ENCODE assay signal across 12 cellular contexts in genomic region chr10:51706225-51706624, GRCh38. TPM values are rescaled to one million over a fixed set of nuclear protein-coding genes. Genes with fewer than 3 reads are reported as not detected.
DNase-seq lines count a peak whose midpoint lies in the region; ATAC-seq, FAIRE-seq and TF ChIP-seq lines count a peak whose summit lies in the region.
"Had no signal": no experiment of that assay in that cellular context is flagged by ENCODE, and none has a peak within 500 bp of the region (broad histone marks: within the 10 kb centered on the region; RNA-seq: fewer than 3 reads in every experiment).

No MANE protein-coding gene starts in this region.

- H3K27ac ChIP-seq in AG04450 (ENCODE audit: low read depth, low read length), result no peak overlapping the region
- H3K27ac ChIP-seq in gastroesophageal sphincter, result peak overlapping the region; percentile 84 to 98 (median 84)
- H3K27ac ChIP-seq in pancreas, result no peak overlapping the region

- FAIRE-seq in pancreas (lab: Jason Lieb, UNC), result peak; percentile 76
- FAIRE-seq: A204.1 had no signal

- intact Hi-C loops in pancreas (cut with DNase I), result no loop called here

- H3K9me3 ChIP-seq in AG04450 (ENCODE audit: control insufficient read depth, insufficient read depth, low read length), result no peaks in the 10 kb centered on the region
- no peaks in the 10 kb centered on the region for H3K9me3 ChIP-seq in adipocyte (ENCODE audit: control insufficient read depth, low read length)
- H3K9me3 ChIP-seq in gastroesophageal sphincter, result no peaks in the 10 kb centered on the region
- H3K9me3 ChIP-seq in pancreas, result no peaks in the 10 kb centered on the region

- no peaks in the 10 kb centered on the region for H3K27me3 Mint-ChIP-seq in T-helper 2 cell treated with Interferon-gamma antibody and Interleukin-4, amounts not matched to agents 5 μg/mL and 100 μg/mL, for 36 hours (ENCODE audit: low read depth)
- H3K27me3 Mint-ChIP-seq: naive thymus-derived CD4-positive, alpha-beta T cell had no signal

- H3K36me3 ChIP-seq in adipocyte (ENCODE audit: control insufficient read depth, insufficient read depth, low read length, severe bottlenecking) (no peaks in the 10 kb centered on the region), gastroesophageal sphincter (no peaks in the 10 kb centered on the region), pancreas (no peaks in the 10 kb centered on the region)

- peaks cover 56% of the 10 kb centered on the region for H3K4me1 Mint-ChIP-seq in T-helper 2 cell treated with Interferon-gamma antibody and Interleukin-4, amounts not matched to agents 5 μg/mL and 100 μg/mL, for 36 hours (ENCODE audit: low read depth)

- H3K4me3 Mint-ChIP-seq in T-helper 2 cell treated with Interferon-gamma antibody and Interleukin-4, amounts not matched to agents 5 μg/mL and 100 μg/mL, for 36 hours, result no peak overlapping the region
- H3K4me3 Mint-ChIP-seq: naive thymus-derived CD4-positive, alpha-beta T cell had no signal

- peak; percentile 87 for ATAC-seq in gastroesophageal sphincter
- ATAC-seq in pancreas, result peak; percentile 45 to 93 (median 88)
- ATAC-seq in HG03095 (IDR thresholded peaks at IDR 0.05; ENCODE audit: unreplicated experiment), result no peak
- ATAC-seq: naive thymus-derived CD4-positive, alpha-beta T cell had no signal

- POLR2A ChIA-PET in AG04450 (lab: Yijun Ruan, JAX), result no interaction called here

- CTCF ChIA-PET in AG04450 (lab: Charles Lee), result no interaction called here

- H3K4me3 ChIP-seq in AG04450 (ENCODE audit: low read depth, low read length) (no peak overlapping the region), adipocyte (ENCODE audit: low read length) (peak overlapping the region; percentile 66), gastroesophageal sphincter (no peak overlapping the region), pancreas (no peak overlapping the region)

- H3K27ac Mint-ChIP-seq in T-helper 2 cell treated with Interferon-gamma antibody and Interleukin-4, amounts not matched to agents 5 μg/mL and 100 μg/mL, for 36 hours, result no peak overlapping the region

- no peak for TF ChIP-seq EP300 in gastroesophageal sphincter (IDR thresholded peaks at IDR 0.05)

- DNase-seq in AG04450 (ENCODE audit: low read depth, low spot score) (peak; percentile 76), adipocyte (ENCODE audit: low read depth) (peak; percentile 94), pancreas (peak in 3 of 6 donors; percentile 59 to 86 (median 75)), GF-D8 (lab: John Stamatoyannopoulos, UW) (no peak), SHP77 (lab: John Stamatoyannopoulos, UW) (no peak)
- DNase-seq in T-helper 2 cell treated with Interferon-gamma antibody and Interleukin-4, amounts not matched to agents 5 μg/mL and 100 μg/mL, for 36 hours (ENCODE audit: low spot score), result no peak
- DNase-seq: naive thymus-derived CD4-positive, alpha-beta T cell; SW 1271; trophoblast cell had no signal

- TF ChIP-seq CTCF in AG04450 (IDR thresholded peaks at IDR 0.05; ENCODE audit: low read depth, low read length), result no peak
- no peak for TF ChIP-seq CTCF in gastroesophageal sphincter (IDR thresholded peaks at IDR 0.05)
- TF ChIP-seq CTCF in pancreas (IDR thresholded peaks at IDR 0.05), result no peak

- WGBS in gastroesophageal sphincter (ENCODE audit: low coverage in 1 of 2), 2 donors, result 23 to 35% methylated on average over 2 to 3 of the region's 3 CpGs
- WGBS in pancreas, 2 donors, result 54 to 63% methylated on average over 3 of the region's 3 CpGs

- peak overlapping the region; percentile 69 for H3K9ac ChIP-seq in adipocyte (ENCODE audit: low read length)

- H3K36me3 Mint-ChIP-seq in T-helper 2 cell treated with Interferon-gamma antibody and Interleukin-4, amounts not matched to agents 5 μg/mL and 100 μg/mL, for 36 hours (ENCODE audit: low read depth), result peaks cover 16% of the 10 kb centered on the region

- H3K9me3 Mint-ChIP-seq in T-helper 2 cell treated with Interferon-gamma antibody and Interleukin-4, amounts not matched to agents 5 μg/mL and 100 μg/mL, for 36 hours, result peaks cover 4% of the 10 kb centered on the region

- no peaks in the 10 kb centered on the region for H3K27me3 ChIP-seq in AG04450 (ENCODE audit: control insufficient read depth, insufficient read depth, low read length)
- H3K27me3 ChIP-seq in adipocyte (replicated peaks; ENCODE audit: control insufficient read depth, insufficient read depth, low read length), result no peaks in the 10 kb centered on the region
- H3K27me3 ChIP-seq in gastroesophageal sphincter, result no peaks in the 10 kb centered on the region
- H3K27me3 ChIP-seq in pancreas, result no peaks in the 10 kb centered on the region

- TF ChIP-seq POLR2A in gastroesophageal sphincter (IDR thresholded peaks at IDR 0.05), result no peak

- peaks cover 33% of the 10 kb centered on the region for H3K4me1 ChIP-seq in adipocyte (ENCODE audit: control insufficient read depth, insufficient read depth, low read length)
- peaks cover 0 to 44% (median 20%) of the 10 kb centered on the region in 3 donors for H3K4me1 ChIP-seq in gastroesophageal sphincter
- H3K4me1 ChIP-seq in pancreas, result peaks cover 0 to 5% (median 5%) of the 10 kb centered on the region in 3 donors

RNA-seq across cellular contexts. Expression of gene CSTF2T, which starts 6.8 kb away (rescaled TPM):
- 7.0 and 8.0 TPM in 2 replicates for polyA plus RNA-seq in AG04450 (2011; rRNA removed)
- polyA minus RNA-seq in AG04450 (2011; rRNA and poly(A)+ RNA removed), result 7.9 and 8.1 TPM in 2 replicates
- total RNA-seq in gastroesophageal sphincter, result 10 to 100 TPM; 24.1 to 29.3 (median 28.1) TPM
- 10 to 100 TPM in 3 of 6 donors, 1 to 10 TPM in 3; 5.9 to 13.2 (median 9.3) TPM for total RNA-seq in pancreas
- polyA plus RNA-seq in pancreas, result 1 to 10 TPM; 4.2 to 7.8 TPM

Comparison
In these comparisons a context has a peak if more than half of its experiments do, and no peak if none do; other contexts are left out.
1. DNase-seq: peak in AG04450 (single experiment) and adipocyte (single experiment); none in GF-D8 (single experiment), SHP77 (0 of 2) and T-helper 2 cell treated with Interferon-gamma antibody and Interleukin-4, amounts not matched to agents 5 μg/mL and 100 μg/mL, for 36 hours (single experiment).
2. H3K27ac ChIP-seq: peak in gastroesophageal sphincter (4 of 4); none in AG04450 (single experiment) and pancreas (0 of 4).